In the genomic region with DNA sequence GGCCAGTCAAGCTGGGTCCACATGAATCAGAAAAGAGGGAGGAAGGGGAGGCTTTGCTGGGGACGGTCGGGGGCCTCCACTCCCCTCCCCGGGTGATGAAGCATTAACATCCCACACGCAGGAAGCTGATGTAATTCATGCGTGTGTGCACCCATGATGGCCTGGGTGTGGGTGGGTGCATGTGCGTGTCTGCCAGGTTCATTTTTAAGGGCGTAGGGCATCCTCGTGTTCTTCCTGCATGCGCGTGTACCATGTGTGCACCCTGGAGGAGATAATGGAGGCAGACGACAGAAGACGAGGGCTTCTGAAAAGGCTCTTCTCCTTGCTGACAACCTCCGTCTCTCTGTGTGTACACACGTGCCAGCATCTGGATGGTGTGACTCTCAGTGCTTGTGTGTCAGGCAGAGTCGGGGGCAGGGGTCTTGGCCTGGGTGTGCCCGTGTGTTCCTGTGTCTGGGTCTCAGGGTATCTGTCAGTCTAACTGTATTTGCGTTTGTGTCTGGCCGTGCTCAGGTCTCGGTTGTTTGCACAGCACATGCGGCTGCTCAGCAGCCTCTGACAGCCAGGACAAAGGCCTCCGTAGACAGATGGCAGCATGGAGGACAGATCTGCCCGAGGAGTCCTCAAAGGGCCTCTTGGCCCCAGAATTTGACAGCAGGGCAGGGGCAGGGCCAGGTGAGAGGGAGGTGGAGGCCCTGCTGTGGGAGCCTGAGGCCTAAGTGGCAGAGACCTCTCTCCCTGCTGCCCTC, we compare ENCODE assay signal across 13 cellular contexts. TPM values are rescaled to one million over a fixed set of nuclear protein-coding genes. Genes with fewer than 3 reads are reported as not detected.
DNase-seq lines count a peak whose midpoint lies in the region; ATAC-seq and TF ChIP-seq lines count a peak whose summit lies in the region.
"Had no signal": no experiment of that assay in that cellular context is flagged by ENCODE, and none has a peak within 500 bp of the region (broad histone marks: within the 10 kb centered on the region; RNA-seq: fewer than 3 reads in every experiment).

No MANE protein-coding gene starts in this region.

- intact Hi-C loops in natural killer cell (cut with micrococcal nuclease) = no loop called here

- no peak for ATAC-seq in natural killer cell treated with Interleukin-12 subunit alpha and Interleukin-12 subunit beta and Interleukin-15 and Interleukin-18, amount 100 ng/mL, for 72 hours
- ATAC-seq in natural killer cell (no peak), esophagus mucosa (no peak), HG03025 (IDR thresholded peaks at IDR 0.05; ENCODE audit: low FRiP score, unreplicated experiment) (no peak)
- ATAC-seq: gastroesophageal sphincter had no signal

- no peak overlapping the region for H3K4me3 Mint-ChIP-seq in natural killer cell treated with Interleukin-12 subunit alpha and Interleukin-12 subunit beta and Interleukin-15 and Interleukin-18, amount 100 ng/mL, for 72 hours
- H3K4me3 Mint-ChIP-seq in natural killer cell = no peak overlapping the region

- peak; percentile 26 for DNase-seq in natural killer cell treated with Interleukin-12 subunit alpha and Interleukin-12 subunit beta and Interleukin-15 and Interleukin-18, amount 100 ng/mL, for 72 hours (ENCODE audit: low spot score)
- DNase-seq in natural killer cell (no peak), left kidney (ENCODE audit: low read depth, low spot score) (peak; percentile 44), GOT3 (lab: John Stamatoyannopoulos, UW) (no peak), SK-N-DZ (ENCODE audit: low spot score) (no peak)
- DNase-seq: effector CD8-positive, alpha-beta T cell; Kasumi-1; naive B cell had no signal

- H3K4me1 Mint-ChIP-seq in natural killer cell treated with Interleukin-12 subunit alpha and Interleukin-12 subunit beta and Interleukin-15 and Interleukin-18, amount 100 ng/mL, for 72 hours (ENCODE audit: low read depth in 2 of 2) = no peaks in the 10 kb centered on the region
- peaks cover 0 to 5% of the 10 kb centered on the region in 2 donors for H3K4me1 Mint-ChIP-seq in natural killer cell

- TF ChIP-seq CTCF in natural killer cell (IDR thresholded peaks at IDR 0.05) = no peak
- no peak for TF ChIP-seq CTCF in VCaP (conservative IDR thresholded peaks at IDR 0.05)

- H3K36me3 Mint-ChIP-seq in natural killer cell treated with Interleukin-12 subunit alpha and Interleukin-12 subunit beta and Interleukin-15 and Interleukin-18, amount 100 ng/mL, for 72 hours = no peaks in the 10 kb centered on the region
- no peaks in the 10 kb centered on the region for H3K36me3 Mint-ChIP-seq in natural killer cell
- H3K36me3 Mint-ChIP-seq: naive B cell had no signal

- peak overlapping the region; percentile 88 for H3K27ac ChIP-seq in VCaP
- H3K27ac ChIP-seq: gastroesophageal sphincter, skin epidermis had no signal

- H3K9me3 Mint-ChIP-seq in natural killer cell treated with Interleukin-12 subunit alpha and Interleukin-12 subunit beta and Interleukin-15 and Interleukin-18, amount 100 ng/mL, for 72 hours = no peaks in the 10 kb centered on the region
- no peaks in the 10 kb centered on the region for H3K9me3 Mint-ChIP-seq in natural killer cell
- H3K9me3 Mint-ChIP-seq: naive B cell had no signal

- H3K27me3 Mint-ChIP-seq in natural killer cell treated with Interleukin-12 subunit alpha and Interleukin-12 subunit beta and Interleukin-15 and Interleukin-18, amount 100 ng/mL, for 72 hours = peaks cover 7 to 9% of the 10 kb centered on the region in 2 donors
- peaks cover 16 to 25% of the 10 kb centered on the region in 2 donors for H3K27me3 Mint-ChIP-seq in natural killer cell (ENCODE audit: low read depth in 2 of 2)

- H3K27ac Mint-ChIP-seq in natural killer cell treated with Interleukin-12 subunit alpha and Interleukin-12 subunit beta and Interleukin-15 and Interleukin-18, amount 100 ng/mL, for 72 hours = no peak overlapping the region
- H3K27ac Mint-ChIP-seq in natural killer cell = no peak overlapping the region

RNA-seq across cellular contexts. Expression of a gene that starts 2.4 kb away (rescaled TPM):
- total RNA-seq in natural killer cell treated with Interleukin-12 subunit alpha and Interleukin-12 subunit beta and Interleukin-15 and Interleukin-18, amount 100 ng/mL, for 72 hours = under 1 TPM in 1 of 2 donors, not detected in 1; 0.19 TPM
- total RNA-seq in natural killer cell (1 to 10 TPM in 1 of 3 donors, under 1 TPM in 1, not detected in 1; 0.47 to 1.1 TPM), esophagus mucosa (3.0 TPM)
- polyA plus RNA-seq in SK-N-DZ (2014; cell fraction: cytosol; rRNA removed) = 0.71 and 1.4 TPM in 2 replicates
- 3.6 and 3.7 TPM in 2 replicates for polyA plus RNA-seq in SK-N-DZ (2014; cell fraction: nucleus; rRNA removed)

Comparison
In these comparisons a context has a peak if more than half of its experiments do, and no peak if none do; other contexts are left out.
1. DNase-seq: peak in natural killer cell treated with Interleukin-12 subunit alpha and Interleukin-12 subunit beta and Interleukin-15 and Interleukin-18, amount 100 ng/mL, for 72 hours (single experiment) and left kidney (single experiment); none in natural killer cell (single experiment), GOT3 (single experiment) and SK-N-DZ (single experiment).